Comparison of ENCODE assay signal across 29 cellular contexts in genomic region chr7:158876984-158877383, GRCh38. TPM values are rescaled to one million over a fixed set of nuclear protein-coding genes. Genes with fewer than 3 reads are reported as not detected.
DNase-seq lines count a peak whose midpoint lies in the region; ATAC-seq, FAIRE-seq and TF ChIP-seq lines count a peak whose summit lies in the region.
"Had no signal": no experiment of that assay in that cellular context is flagged by ENCODE, and none has a peak within 500 bp of the region (broad histone marks: within the 10 kb centered on the region; RNA-seq: fewer than 3 reads in every experiment).

No MANE protein-coding gene starts in this region.

- H3K4me1 ChIP-seq in K562 (replicated peaks in 1 of 2; ENCODE audit: control insufficient read depth in 2 of 2, insufficient read depth in 2 of 2, low read length in 2 of 2) (peaks cover 0 to 6% of the 10 kb centered on the region in 2 experiments; a peak in 1 of 5 replicates), mesenchymal stem cell (ENCODE audit: control insufficient read depth, insufficient read depth, low read depth, low read length) (peaks cover 3% of the 10 kb centered on the region), testis (no peaks in the 10 kb centered on the region), tibial artery (peaks cover 0 to 19% (median 2%) of the 10 kb centered on the region in 4 donors), left lung (no peaks in the 10 kb centered on the region)
- H3K4me1 ChIP-seq: BE2C had no signal

- H3K14ac ChIP-seq in mesenchymal stem cell (ENCODE audit: low read length in 2 of 2), result no peak overlapping the region

- no peak for TF ChIP-seq RAD21 in K562 (CRISPR knock-in tag; conservative IDR thresholded peaks at IDR 0.05 in 1 of 2, IDR thresholded peaks at IDR 0.05 in 1 of 2)

- H2AK5ac ChIP-seq in mesenchymal stem cell (ENCODE audit: low read length, severe bottlenecking), result no peak overlapping the region

- H3K4ac ChIP-seq in mesenchymal stem cell (ENCODE audit: low read depth in 1 of 2, low read length in 2 of 2), result no peak overlapping the region

- peaks cover 86% of the 10 kb centered on the region for H3K36me3 ChIP-seq in K562 (ENCODE audit: control insufficient read depth, insufficient read depth, low read length)
- peaks cover 54 to 59% of the 10 kb centered on the region in 2 experiments for H3K36me3 ChIP-seq in mesenchymal stem cell (ENCODE audit: control insufficient read depth in 1 of 2, insufficient read depth in 2 of 2, low read depth in 1 of 2, low read length in 2 of 2)
- no peaks in the 10 kb centered on the region for H3K36me3 ChIP-seq in testis (ENCODE audit: low read depth, missing control alignments)
- H3K36me3 ChIP-seq in tibial artery, result peaks cover 7 to 88% (median 66%) of the 10 kb centered on the region in 3 donors
- peaks cover 0 to 75% of the 10 kb centered on the region in 2 donors for H3K36me3 ChIP-seq in left lung

- TF ChIP-seq POLR2A in K562 (conservative IDR thresholded peaks at IDR 0.05) (no peak), testis (IDR thresholded peaks at IDR 0.05) (no peak)

- H3K27me3 Mint-ChIP-seq in activated CD4-positive, alpha-beta T cell treated with anti-CD3 and anti-CD28 coated beads, Interleukin-2, amount 10 ng/mL, durations not matched to agents 24 days and 14 days, result no peaks in the 10 kb centered on the region
- H3K27me3 Mint-ChIP-seq: CD4-positive, alpha-beta memory T cell; CD4-positive, CD25-positive, alpha-beta regulatory T cell; CD8-positive, alpha-beta memory T cell had no signal

- no peak overlapping the region for H3K4me3 Mint-ChIP-seq in activated CD4-positive, alpha-beta T cell treated with anti-CD3 and anti-CD28 coated beads, Interleukin-2, amount 10 ng/mL, durations not matched to agents 24 days and 14 days
- H3K4me3 Mint-ChIP-seq: CD14-positive monocyte; CD4-positive, alpha-beta memory T cell; CD4-positive, CD25-positive, alpha-beta regulatory T cell; CD8-positive, alpha-beta memory T cell had no signal

- H4K8ac ChIP-seq in mesenchymal stem cell (ENCODE audit: low read length), result no peak overlapping the region

- H3K27ac Mint-ChIP-seq in activated CD4-positive, alpha-beta T cell treated with anti-CD3 and anti-CD28 coated beads, Interleukin-2, amount 10 ng/mL, durations not matched to agents 24 days and 14 days, result no peak overlapping the region
- H3K27ac Mint-ChIP-seq: CD4-positive, CD25-positive, alpha-beta regulatory T cell had no signal

- WGBS in K562 (ENCODE audit: insufficient coverage, low coverage, missing lambda C conversion rate), result 97% methylated on average over 23 of the region's 23 CpGs
- WGBS in mesenchymal stem cell, result 94% methylated on average over 14 of the region's 23 CpGs
- 94 to 96% methylated on average over 23 of the region's 23 CpGs for WGBS in testis, 2 donors

- in situ Hi-C loops in K562 (cut with MboI), result no loop called here

- no peak overlapping the region for H2BK5ac ChIP-seq in mesenchymal stem cell (ENCODE audit: low read depth, low read length, poor library complexity, severe bottlenecking)

- H3K4me2 ChIP-seq in K562 (ENCODE audit: insufficient read depth, low read length) (no peak overlapping the region), mesenchymal stem cell (ENCODE audit: low read length, poor library complexity, severe bottlenecking) (no peak overlapping the region)
- H3K4me2 ChIP-seq: BLaER1 had no signal

- no peak for ATAC-seq in K562
- no peak for ATAC-seq in left lung

- H2AFZ ChIP-seq in K562 (ENCODE audit: low read depth, low read length) (no peak overlapping the region), mesenchymal stem cell (ENCODE audit: low read depth, low read length) (no peak overlapping the region)

- peak overlapping the region; percentile 58 for H4K91ac ChIP-seq in mesenchymal stem cell (ENCODE audit: low read length)

- no peak for TF ChIP-seq EP300 in K562 (IDR thresholded peaks at IDR 0.05; ENCODE audit: low read length)

- H3K9me3 ChIP-seq in K562 (replicated peaks; ENCODE audit: control insufficient read depth, insufficient read depth, low read depth, low read length) (no peaks in the 10 kb centered on the region), mesenchymal stem cell (ENCODE audit: control insufficient read depth, low read length) (no peaks in the 10 kb centered on the region), testis (no peaks in the 10 kb centered on the region), tibial artery (no peaks in the 10 kb centered on the region), left lung (no peaks in the 10 kb centered on the region)
- H3K9me3 ChIP-seq: BE2C had no signal

- H3K18ac ChIP-seq in mesenchymal stem cell (ENCODE audit: low read depth in 1 of 2, low read length in 2 of 2), result no peak overlapping the region

- no TSS peak for BruUV-seq in K562 (replicated peaks; lab: Mats Ljungman, UMichigan)

- H2BK12ac ChIP-seq in mesenchymal stem cell (ENCODE audit: low read length in 2 of 2), result no peak overlapping the region

- peaks cover 34% of the 10 kb centered on the region for H3K79me1 ChIP-seq in mesenchymal stem cell (replicated peaks; ENCODE audit: low read length, poor library complexity, severe bottlenecking)

- POLR2A ChIA-PET in K562 (lab: Yijun Ruan, JAX), result interaction anchor here (0.8 kb wide), 1 partner anchor 13 kb away, joined by 3 read pairs; no protein-coding TSS in a partner anchor

- intact Hi-C loops in K562 (cut with micrococcal nuclease) (no loop called here), testis (cut with DNase I; ENCODE audit: low total_unique reads) (no loop called here), tibial artery (cut with DNase I; ENCODE audit: low total_unique reads) (no loop called here), left lung (cut with DNase I) (no loop called here)
- intact Hi-C loops in activated CD4-positive, alpha-beta T cell treated with anti-CD3 and anti-CD28 coated beads, Interleukin-2, amount 10 ng/mL, durations not matched to agents 24 days and 14 days (cut with micrococcal nuclease), result no loop called here

- H2BK15ac ChIP-seq in mesenchymal stem cell (ENCODE audit: low read depth, poor library complexity, severe bottlenecking), result no peak overlapping the region

- no peak overlapping the region for H2BK120ac ChIP-seq in mesenchymal stem cell (ENCODE audit: low read depth, low read length)

- no peaks in the 10 kb centered on the region for H3K9me3 Mint-ChIP-seq in activated CD4-positive, alpha-beta T cell treated with anti-CD3 and anti-CD28 coated beads, Interleukin-2, amount 10 ng/mL, durations not matched to agents 24 days and 14 days
- H3K9me3 Mint-ChIP-seq: CD4-positive, CD25-positive, alpha-beta regulatory T cell; CD8-positive, alpha-beta memory T cell had no signal

- peaks cover 49% of the 10 kb centered on the region for H3K36me3 Mint-ChIP-seq in activated CD4-positive, alpha-beta T cell treated with anti-CD3 and anti-CD28 coated beads, Interleukin-2, amount 10 ng/mL, durations not matched to agents 24 days and 14 days (ENCODE audit: low read depth)

- H3K9me1 ChIP-seq in K562 (ENCODE audit: control insufficient read depth, insufficient read depth, low read length), result no peaks in the 10 kb centered on the region

- CTCF ChIA-PET in K562 (lab: Yijun Ruan, JAX; ENCODE audit: low intra/inter-chr PET ratio), result no interaction called here

- no peak overlapping the region for H3K4me3 ChIP-seq in K562
- H3K4me3 ChIP-seq in mesenchymal stem cell (ENCODE audit: insufficient read depth in 1 of 2, low read depth in 1 of 2, low read length in 2 of 2), result no peak overlapping the region
- no peak overlapping the region for H3K4me3 ChIP-seq in testis
- no peak overlapping the region for H3K4me3 ChIP-seq in tibial artery
- no peak overlapping the region for H3K4me3 ChIP-seq in left lung
- H3K4me3 ChIP-seq: BLaER1 had no signal

- no peak overlapping the region for H3K27ac ChIP-seq in K562 (ENCODE audit: extremely low read depth, low read depth, low read length)
- no peak overlapping the region for H3K27ac ChIP-seq in mesenchymal stem cell (ENCODE audit: low read length, poor library complexity, severe bottlenecking)
- no peak overlapping the region for H3K27ac ChIP-seq in testis
- H3K27ac ChIP-seq in tibial artery, result peak overlapping the region; percentile 38 to 51
- H3K27ac ChIP-seq in left lung, result no peak overlapping the region
- H3K27ac ChIP-seq: BLaER1 had no signal

- TF ChIP-seq CTCF in K562 (IDR thresholded peaks at IDR 0.05 in 2 of 3, conservative IDR thresholded peaks at IDR 0.05 in 1 of 3; ENCODE audit: insufficient read depth in 2 of 3, low read depth in 1 of 3, low read length in 3 of 3) (no peak), testis (IDR thresholded peaks at IDR 0.05) (no peak), tibial artery (IDR thresholded peaks at IDR 0.05) (no peak), left lung (IDR thresholded peaks at IDR 0.05) (no peak)

- H3K27me3 ChIP-seq in K562 (ENCODE audit: control insufficient read depth in 2 of 2, insufficient read depth in 2 of 2, low read length in 2 of 2) (no peaks in the 10 kb centered on the region), mesenchymal stem cell (ENCODE audit: control insufficient read depth in 1 of 2, insufficient read depth in 1 of 2, low read length in 2 of 2) (no peaks in the 10 kb centered on the region), testis (no peaks in the 10 kb centered on the region), tibial artery (no peaks in the 10 kb centered on the region), left lung (no peaks in the 10 kb centered on the region)
- H3K27me3 ChIP-seq: BE2C, BLaER1 had no signal

- no peak for DNase-seq in K562 (ENCODE audit: extremely low read depth in 1 of 4, low spot score in 3 of 4)
- DNase-seq in mesenchymal stem cell, result no peak
- DNase-seq in testis, result peak; percentile 4
- DNase-seq in tibial artery, result no peak
- no peak for DNase-seq in T-helper 1 cell
- DNase-seq in left lung, result no peak
- no peak for DNase-seq in epidermal melanocyte (ENCODE audit: insufficient read length, low spot score)
- no peak for DNase-seq in activated CD4-positive, alpha-beta T cell treated with anti-CD3 and anti-CD28 coated beads, Interleukin-2, amount 10 ng/mL, durations not matched to agents 24 days and 14 days
- DNase-seq: 8988T; ACHN; BE2C; C1 segment of cervical spinal cord; CD4-positive, alpha-beta memory T cell; CD4-positive, CD25-positive, alpha-beta regulatory T cell; CD8-positive, alpha-beta memory T cell; COR-L47; DMS 273 treated with DMSO at 0.1 percent for 48 hours; DMS153; DMS53; DMS79; DND-41; EL; GF-D8 had no signal

- H4K20me1 ChIP-seq in K562 (replicated peaks; ENCODE audit: control insufficient read depth, insufficient read depth, low read length), result no peaks in the 10 kb centered on the region
- H4K20me1 ChIP-seq: BLaER1 had no signal

- no peak overlapping the region for H3K9ac ChIP-seq in K562 (ENCODE audit: insufficient read depth in 1 of 2, low read depth in 2 of 2, low read length in 2 of 2)
- no peak overlapping the region for H3K9ac ChIP-seq in mesenchymal stem cell (ENCODE audit: low read length)
- H3K9ac ChIP-seq: BLaER1 had no signal

- no peak for FAIRE-seq in K562 (lab: Jason Lieb, UNC)
- FAIRE-seq: A204.1, G401.6, GM12891, GM19239 had no signal

- H3K79me2 ChIP-seq in K562 (ENCODE audit: control insufficient read depth, insufficient read depth, low read length), result no peaks in the 10 kb centered on the region

- H3K4me1 Mint-ChIP-seq in activated CD4-positive, alpha-beta T cell treated with anti-CD3 and anti-CD28 coated beads, Interleukin-2, amount 10 ng/mL, durations not matched to agents 24 days and 14 days, result no peaks in the 10 kb centered on the region
- H3K4me1 Mint-ChIP-seq: CD14-positive monocyte; CD4-positive, alpha-beta memory T cell; CD8-positive, alpha-beta memory T cell had no signal

- no peak overlapping the region for H3K23ac ChIP-seq in mesenchymal stem cell (ENCODE audit: low read length in 2 of 2)

RNA-seq across cellular contexts. Expression of gene DYNC2I1, which starts 20.6 kb away (rescaled TPM):
- 95.4 and 308 TPM in 2 replicates for total RNA-seq in K562 (2011; cell fraction: chromatin; rRNA removed; ENCODE audit: low replicate concordance)
- 44.7 and 52.6 TPM in 2 replicates for total RNA-seq in K562 (2011; cell fraction: nucleolus; rRNA removed)
- total RNA-seq in K562 (2011; cell fraction: nucleoplasm; rRNA removed), result 111 and 142 TPM in 2 replicates
- total RNA-seq in K562 (2014; rRNA removed), result 24.7 and 28.3 TPM in 2 replicates
- total RNA-seq in K562 (2014; rRNA removed; fragmentation: Illumina TruSeq; extraction: Trizol), result 21.9 and 24.0 TPM in 2 replicates
- 17.7 and 20.6 TPM in 2 replicates for total RNA-seq in K562 (2015; rRNA removed; fragmentation: Illumina TruSeq; extraction: Trizol)
- 23.1 and 27.1 TPM in 2 replicates for total RNA-seq in K562 (2021)
- 33.3 and 37.9 TPM in 2 replicates for polyA plus RNA-seq in K562 (2011; rRNA removed)
- 44.5 and 61.9 TPM in 2 replicates for polyA plus RNA-seq in K562 (2011; cell fraction: cytosol; rRNA removed)
- 138 and 267 TPM in 2 replicates for polyA plus RNA-seq in K562 (2011; cell fraction: nucleus; rRNA removed)
- polyA plus RNA-seq in K562 (2012), result 27.1 and 46.7 TPM in 2 replicates
- polyA plus RNA-seq in K562 (2014; fragmentation: Illumina TruSeq; extraction: Trizol), result 20.3 and 36.5 TPM in 2 replicates
- polyA plus RNA-seq in K562 (2014; fragmentation: Nextera tagmentation; extraction: Ambion mirVana), result 1 to 10 TPM; 1.3 to 1.6 TPM
- polyA plus RNA-seq in K562 (2014; rRNA removed), result 39.3 and 42.5 TPM in 2 replicates
- polyA minus RNA-seq in K562 (2011; rRNA and poly(A)+ RNA removed), result 42.0 and 45.1 TPM in 2 replicates
- 20.7 and 21.2 TPM in 2 replicates for polyA minus RNA-seq in K562 (2011; cell fraction: cytosol; rRNA and poly(A)+ RNA removed)
- polyA minus RNA-seq in K562 (2011; cell fraction: nucleus; rRNA and poly(A)+ RNA removed), result 40.8 and 41.6 TPM in 2 replicates
- polyA plus RNA-seq in mesenchymal stem cell (2013, experiment 1 of 2), result 11.8 TPM
- 10.7 TPM for polyA plus RNA-seq in mesenchymal stem cell (2013, experiment 2 of 2)
- 10 to 100 TPM; 71.5 to 86.8 TPM for total RNA-seq in testis
- polyA plus RNA-seq in testis (ENCODE audit: insufficient read depth, low read depth, low replicate concordance), result 72.1 TPM
- total RNA-seq in left lung, result 10 to 100 TPM; 10.8 to 17.3 TPM
- 13.6 and 13.9 TPM in 2 replicates for total RNA-seq in activated CD4-positive, alpha-beta T cell treated with anti-CD3 and anti-CD28 coated beads, Interleukin-2, amount 10 ng/mL, durations not matched to agents 24 days and 14 days

RNA-seq across cellular contexts. Expression of gene ESYT2, which starts 47.7 kb away (rescaled TPM):
- total RNA-seq in K562 (2011; cell fraction: chromatin; rRNA removed; ENCODE audit: low replicate concordance), result 111 and 160 TPM in 2 replicates
- total RNA-seq in K562 (2011; cell fraction: nucleolus; rRNA removed), result 87.6 and 91.1 TPM in 2 replicates
- total RNA-seq in K562 (2011; cell fraction: nucleoplasm; rRNA removed), result 118 and 155 TPM in 2 replicates
- 64.7 and 68.7 TPM in 2 replicates for total RNA-seq in K562 (2014; rRNA removed)
- 70.9 and 72.5 TPM in 2 replicates for total RNA-seq in K562 (2014; rRNA removed; fragmentation: Illumina TruSeq; extraction: Trizol)
- total RNA-seq in K562 (2015; rRNA removed; fragmentation: Illumina TruSeq; extraction: Trizol), result 63.1 and 67.1 TPM in 2 replicates
- 62.4 and 67.5 TPM in 2 replicates for total RNA-seq in K562 (2021)
- 57.5 and 86.9 TPM in 2 replicates for polyA plus RNA-seq in K562 (2011; rRNA removed)
- polyA plus RNA-seq in K562 (2011; cell fraction: cytosol; rRNA removed), result 44.1 and 45.9 TPM in 2 replicates
- polyA plus RNA-seq in K562 (2011; cell fraction: nucleus; rRNA removed), result 43.3 and 60.6 TPM in 2 replicates
- 47.5 and 54.2 TPM in 2 replicates for polyA plus RNA-seq in K562 (2012)
- 55.5 and 58.2 TPM in 2 replicates for polyA plus RNA-seq in K562 (2014; fragmentation: Illumina TruSeq; extraction: Trizol)
- 1 to 10 TPM; 5.8 to 8.3 TPM for polyA plus RNA-seq in K562 (2014; fragmentation: Nextera tagmentation; extraction: Ambion mirVana)
- polyA plus RNA-seq in K562 (2014; rRNA removed), result 44.0 and 45.2 TPM in 2 replicates
- polyA minus RNA-seq in K562 (2011; rRNA and poly(A)+ RNA removed), result 119 and 154 TPM in 2 replicates
- polyA minus RNA-seq in K562 (2011; cell fraction: cytosol; rRNA and poly(A)+ RNA removed), result 70.0 and 93.0 TPM in 2 replicates
- polyA minus RNA-seq in K562 (2011; cell fraction: nucleus; rRNA and poly(A)+ RNA removed), result 35.4 and 43.4 TPM in 2 replicates
- polyA plus RNA-seq in mesenchymal stem cell (2013, experiment 1 of 2), result 31.0 TPM
- 31.9 TPM for polyA plus RNA-seq in mesenchymal stem cell (2013, experiment 2 of 2)
- total RNA-seq in testis, result 10 to 100 TPM; 61.1 to 73.1 TPM
- 53.9 TPM for polyA plus RNA-seq in testis (ENCODE audit: insufficient read depth, low read depth, low replicate concordance)
- 10 to 100 TPM; 69.7 to 75.7 TPM for total RNA-seq in left lung
- 60.3 and 61.3 TPM in 2 replicates for total RNA-seq in activated CD4-positive, alpha-beta T cell treated with anti-CD3 and anti-CD28 coated beads, Interleukin-2, amount 10 ng/mL, durations not matched to agents 24 days and 14 days

Comparison
In these comparisons a context has a peak if more than half of its experiments do, and no peak if none do; other contexts are left out.
1. H3K27ac ChIP-seq: peak in tibial artery (2 of 2); none in K562 (single experiment), mesenchymal stem cell (single experiment), testis (0 of 2) and left lung (0 of 2).